ENCODE assay signal across 18 cellular contexts in the genomic region with DNA sequence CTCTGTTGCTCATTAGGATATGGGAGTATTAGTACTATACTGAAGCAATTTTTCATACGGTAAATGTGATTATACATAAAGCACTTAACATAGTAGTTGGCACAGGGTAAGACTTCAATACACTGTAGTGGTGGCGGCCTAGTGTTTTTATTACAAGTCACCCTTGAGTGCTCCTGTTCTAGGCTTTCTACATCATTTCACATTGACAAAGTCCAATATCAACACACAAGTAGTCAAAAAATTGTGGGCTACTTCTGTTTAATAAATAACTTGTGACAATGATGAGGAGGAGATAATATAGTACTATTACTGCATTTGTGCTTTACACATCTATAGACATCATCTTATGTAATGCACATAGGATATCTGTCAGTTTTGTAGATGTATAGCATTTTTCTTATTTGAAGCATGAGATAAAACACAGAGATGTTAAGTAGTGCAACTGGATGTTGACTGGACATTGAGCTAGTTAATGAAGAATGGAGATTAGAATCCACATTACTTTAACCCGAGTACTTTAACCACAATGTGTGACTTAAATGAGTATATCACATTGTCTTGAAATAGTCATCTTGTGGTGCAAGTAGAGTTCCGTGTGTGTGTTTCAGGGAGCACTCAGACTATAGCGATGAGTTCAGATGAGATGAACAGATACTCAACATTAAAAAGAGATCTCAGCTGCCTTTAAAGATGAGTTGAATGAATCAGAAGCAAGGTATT.
"Had no signal": no experiment of that assay in that cellular context is flagged by ENCODE, and none has a peak within 500 bp of the region (broad histone marks: within the 10 kb centered on the region; RNA-seq: fewer than 3 reads in every experiment).

No MANE protein-coding gene starts in this region.

- DNase-seq: cortex of kidney; dorsolateral prefrontal cortex; effector memory CD4-positive, alpha-beta T cell; gastrocnemius medialis; glutamatergic neuron; islet precursor cell; left lung; lower lobe of right lung; natural killer cell; nucleus accumbens; ovary; right cardiac atrium; stimulated activated CD4-positive, alpha-beta T cell treated with anti-CD3 and anti-CD28 coated beads, Interleukin-4, amount 100 ng/mL, for 1 hour had no signal

- H3K27me3 ChIP-seq: esophagus muscularis mucosa, gastrocnemius medialis, left lung, neural progenitor cell, ovary, tibial nerve had no signal

- H3K9ac ChIP-seq: neural progenitor cell had no signal

- H3K36me3 ChIP-seq: esophagus muscularis mucosa, gastrocnemius medialis, left lung, lower lobe of right lung, ovary, tibial nerve had no signal

- H3K4me3 ChIP-seq: dorsolateral prefrontal cortex, esophagus muscularis mucosa, gastrocnemius medialis, left lung, lower lobe of right lung, neural progenitor cell, ovary, tibial nerve had no signal

- H3K4me2 ChIP-seq: neural progenitor cell had no signal

- H3K9me3 ChIP-seq: esophagus muscularis mucosa, gastrocnemius medialis, left lung, lower lobe of right lung, ovary, tibial nerve had no signal

- FAIRE-seq: endometrium had no signal

- H3K27ac ChIP-seq: dorsolateral prefrontal cortex, esophagus muscularis mucosa, gastrocnemius medialis, left lung, lower lobe of right lung, neural progenitor cell, ovary, tibial nerve had no signal

- ATAC-seq: gastrocnemius medialis; left lung; lower lobe of right lung; natural killer cell; right cardiac atrium; stimulated activated memory B cell treated with anti-CD40 and anti-IgM and Interleukin-4, amounts not matched to agents 10 μg/mL and 1 μg/mL and 100 μg/mL, for 72 hours had no signal

- H2AFZ ChIP-seq: neural progenitor cell had no signal

- H3K4me1 ChIP-seq: esophagus muscularis mucosa, gastrocnemius medialis, left lung, lower lobe of right lung, neural progenitor cell, tibial nerve had no signal
